ENCODE assay signal across 8 cellular contexts in the genomic region with DNA sequence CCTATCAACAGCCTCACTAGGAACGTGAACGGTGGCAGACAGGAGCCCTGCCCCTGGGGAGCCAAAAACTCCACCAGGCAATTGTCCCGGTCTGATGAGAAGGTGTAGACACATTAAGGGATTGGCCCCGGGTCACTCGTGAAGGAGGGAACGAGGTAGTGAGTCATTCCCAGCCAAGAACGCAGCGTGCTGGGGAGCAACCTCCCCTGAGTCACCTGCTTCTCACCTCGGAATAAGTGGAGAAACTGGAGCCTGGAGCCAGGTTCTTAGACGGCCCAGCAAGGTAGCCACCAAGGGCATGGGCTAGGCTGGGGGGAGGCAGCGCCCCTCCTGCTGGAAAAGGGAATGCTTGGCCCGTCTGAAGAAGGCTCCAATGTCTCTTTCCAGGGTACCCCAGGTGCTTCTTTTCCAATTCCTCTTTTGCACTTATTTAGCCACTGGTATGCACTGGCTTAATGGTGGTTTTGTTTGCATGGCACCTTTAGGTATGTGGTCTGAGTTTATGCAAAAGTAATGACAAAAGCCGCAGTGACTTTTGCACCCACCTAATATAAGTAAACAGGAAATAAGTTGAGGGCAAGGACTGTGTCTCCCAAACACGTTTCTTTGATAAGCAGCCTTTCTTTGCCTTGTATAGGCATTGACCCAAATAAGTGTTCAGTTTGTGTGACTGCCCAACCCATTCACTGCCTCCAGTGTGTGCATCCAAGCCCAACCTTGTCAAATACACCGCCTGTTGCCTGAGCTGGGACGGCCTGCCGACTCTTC. TPM values are rescaled to one million over a fixed set of nuclear protein-coding genes. Genes with fewer than 3 reads are reported as not detected.
DNase-seq lines count a peak whose midpoint lies in the region; ATAC-seq and TF ChIP-seq lines count a peak whose summit lies in the region.

No MANE protein-coding gene starts in this region.

- intact Hi-C loops in prostate gland (cut with DNase I), result no loop called here

- H3K4me3 Mint-ChIP-seq in activated CD8-positive, alpha-beta T cell treated with anti-CD3 and anti-CD28 coated beads, Interleukin-2, amount 10 ng/mL, durations not matched to agents 7 days and 5 days, result peak overlapping the region; percentile 74

- H3K27ac Mint-ChIP-seq in activated CD8-positive, alpha-beta T cell treated with anti-CD3 and anti-CD28 coated beads, Interleukin-2, amount 10 ng/mL, durations not matched to agents 7 days and 5 days, result peak overlapping the region; percentile 83

- peak overlapping the region; percentile 86 for H3K4me3 ChIP-seq in HUES48 (ENCODE audit: low read depth, low read length)
- H3K4me3 ChIP-seq in fibroblast of villous mesenchyme (ENCODE audit: low read depth, low read length), result peak overlapping the region; percentile 79
- H3K4me3 ChIP-seq in prostate gland, result peak overlapping the region in 1 of 2 donors; percentile 97

- H3K4me1 ChIP-seq in HUES48 (ENCODE audit: control insufficient read depth, insufficient read depth, low read length) (peaks cover 25% of the 10 kb centered on the region), prostate gland (replicated peaks) (no peaks in the 10 kb centered on the region)

- H3K27ac ChIP-seq in HUES48 (ENCODE audit: low read depth, low read length) (peak overlapping the region; percentile 89), prostate gland (peak overlapping the region; percentile 1 to 85)

- no peak for TF ChIP-seq CTCF in fibroblast of villous mesenchyme (IDR thresholded peaks at IDR 0.05; ENCODE audit: insufficient read depth, low read depth, low read length)
- no peak for TF ChIP-seq CTCF in prostate gland (IDR thresholded peaks at IDR 0.05)

- H3K9me3 Mint-ChIP-seq in activated CD8-positive, alpha-beta T cell treated with anti-CD3 and anti-CD28 coated beads, Interleukin-2, amount 10 ng/mL, durations not matched to agents 7 days and 5 days (ENCODE audit: insufficient read depth), result no peaks in the 10 kb centered on the region

- ATAC-seq in GM21447 (IDR thresholded peaks at IDR 0.05; ENCODE audit: unreplicated experiment), result peak; percentile 74
- peak; percentile 12 for ATAC-seq in activated CD8-positive, alpha-beta T cell treated with anti-CD3 and anti-CD28 coated beads, Interleukin-2, amount 10 ng/mL, durations not matched to agents 7 days and 5 days

- H3K4me1 Mint-ChIP-seq in activated CD8-positive, alpha-beta T cell treated with anti-CD3 and anti-CD28 coated beads, Interleukin-2, amount 10 ng/mL, durations not matched to agents 7 days and 5 days (ENCODE audit: low read depth), result peaks cover 34% of the 10 kb centered on the region

- DNase-seq in EL (peak; percentile 58), fibroblast of villous mesenchyme (ENCODE audit: low read depth) (peak; percentile 50), prostate gland (ENCODE audit: low spot score) (peak; percentile 65), SKM-1 treated with dmso at 0.1 percent for 144 hours (lab: John Stamatoyannopoulos, UW; ENCODE audit: unreplicated experiment) (no peak), globus pallidus (ENCODE audit: low spot score) (no peak)
- DNase-seq in activated CD8-positive, alpha-beta T cell treated with anti-CD3 and anti-CD28 coated beads, Interleukin-2, amount 10 ng/mL, durations not matched to agents 7 days and 5 days, result peak; percentile 41

- no peaks in the 10 kb centered on the region for H3K27me3 Mint-ChIP-seq in activated CD8-positive, alpha-beta T cell treated with anti-CD3 and anti-CD28 coated beads, Interleukin-2, amount 10 ng/mL, durations not matched to agents 7 days and 5 days (ENCODE audit: low read depth)

- H3K9me3 ChIP-seq in HUES48 (ENCODE audit: control insufficient read depth, insufficient read depth, low read length) (no peaks in the 10 kb centered on the region), prostate gland (no peaks in the 10 kb centered on the region)

- peak; percentile 63 for TF ChIP-seq POLR2A in prostate gland (IDR thresholded peaks at IDR 0.05)

- H3K9ac ChIP-seq in HUES48 (ENCODE audit: low read depth, low read length), result peak overlapping the region; percentile 91

- POLR2A ChIA-PET in activated CD8-positive, alpha-beta T cell treated with anti-CD3 and anti-CD28 coated beads, Interleukin-2, amount 10 ng/mL, durations not matched to agents 7 days and 5 days (lab: Charles Lee), result no interaction called here

- CTCF ChIA-PET in activated CD8-positive, alpha-beta T cell treated with anti-CD3 and anti-CD28 coated beads, Interleukin-2, amount 10 ng/mL, durations not matched to agents 7 days and 5 days (lab: Charles Lee), result interaction anchor here (0.9 to 1.2 kb wide), 2 partner anchors 11 to 26 kb away, joined by 4 read pairs; no protein-coding TSS in a partner anchor

- H3K27me3 ChIP-seq in HUES48 (ENCODE audit: control insufficient read depth, insufficient read depth, low read length) (no peaks in the 10 kb centered on the region), prostate gland (replicated peaks; ENCODE audit: insufficient read depth) (no peaks in the 10 kb centered on the region)

- H3K36me3 ChIP-seq in HUES48 (ENCODE audit: control insufficient read depth, insufficient read depth, low read length), result peaks cover 2% of the 10 kb centered on the region
- no peaks in the 10 kb centered on the region for H3K36me3 ChIP-seq in prostate gland

- H3K36me3 Mint-ChIP-seq in activated CD8-positive, alpha-beta T cell treated with anti-CD3 and anti-CD28 coated beads, Interleukin-2, amount 10 ng/mL, durations not matched to agents 7 days and 5 days (ENCODE audit: low read depth), result peaks cover 14% of the 10 kb centered on the region

- WGBS in prostate gland, result 51% methylated on average over 17 of the region's 17 CpGs

RNA-seq across cellular contexts. Expression of gene HELZ, which starts 1.8 kb away (rescaled TPM):
- total RNA-seq in activated CD8-positive, alpha-beta T cell treated with anti-CD3 and anti-CD28 coated beads, Interleukin-2, amount 10 ng/mL, durations not matched to agents 7 days and 5 days, result 10 to 100 TPM; 69.1 to 76.6 TPM
- total RNA-seq in fibroblast of villous mesenchyme (53.1 and 89.8 TPM in 2 replicates), prostate gland (10 to 100 TPM; 38.7 to 99.4 TPM)

Comparison
In these comparisons a context has a peak if more than half of its experiments do, and no peak if none do; other contexts are left out.
1. DNase-seq: peak in EL (single experiment), activated CD8-positive, alpha-beta T cell treated with anti-CD3 and anti-CD28 coated beads, Interleukin-2, amount 10 ng/mL, durations not matched to agents 7 days and 5 days (single experiment), fibroblast of villous mesenchyme (single experiment) and prostate gland (single experiment); none in SKM-1 treated with dmso at 0.1 percent for 144 hours (single experiment) and globus pallidus (single experiment).